ENCODE assay signal across 1 cellular context in the genomic region with DNA sequence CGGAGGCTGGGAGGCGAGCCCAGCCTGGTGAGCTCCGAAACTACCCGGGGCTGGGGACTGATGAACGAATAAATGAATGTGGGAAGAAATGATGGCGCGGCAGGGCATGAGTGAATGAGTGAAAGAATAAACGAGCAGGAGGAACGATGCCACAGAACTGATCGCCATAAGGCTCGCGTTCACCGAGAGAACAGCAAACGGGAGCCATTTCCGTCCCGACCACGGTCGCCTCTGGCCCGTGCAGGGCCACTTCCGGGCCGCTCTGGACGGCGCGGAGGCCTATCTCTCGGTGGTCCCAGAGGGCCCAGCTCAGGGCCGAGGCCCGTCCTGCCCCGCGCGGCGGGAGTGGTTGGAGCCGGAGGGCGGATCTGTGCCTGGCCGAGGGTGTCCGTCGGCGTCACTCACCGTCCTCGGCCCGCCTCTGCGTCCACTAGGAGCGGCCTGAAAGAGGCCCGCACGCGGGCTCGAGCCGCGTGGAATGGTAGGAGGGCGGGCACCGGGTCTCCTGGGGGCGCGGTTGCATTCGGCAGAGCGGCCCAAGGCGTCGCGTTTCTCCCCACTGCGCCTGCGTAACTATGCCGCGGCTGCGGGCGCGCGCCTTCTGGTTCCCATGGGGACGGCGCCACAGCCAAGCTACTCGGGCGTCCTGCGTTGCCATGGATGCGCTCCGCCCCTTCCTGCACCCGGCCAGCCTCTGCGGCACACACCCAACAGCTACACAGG.
A peak's percentile ranks its signal among the peaks of the same experiment; 100 is the strongest.
TF ChIP-seq lines count a peak whose summit lies in the region.

A gene (minus strand): TSS at position 480 of the 723 bp plus-strand sequence. CDS start 5,116 bp downstream, outside the sequence.

TF ChIP-seq in HepG2, 621 proteins besides CTCF, POLR2A, EP300 and RAD21 (continued from another document):
- TF ChIP-seq NONO (IDR thresholded peaks at IDR 0.05) (no peak), NONO (CRISPR knock-in tag; conservative IDR thresholded peaks at IDR 0.05) (peak; percentile 90), MTF1 (CRISPR knock-in tag; IDR thresholded peaks at IDR 0.05) (no peak; the same call in 1 of the 2 replicates), REPIN1 (CRISPR knock-in tag; IDR thresholded peaks at IDR 0.05; ENCODE audit: borderline replicate concordance, low read depth) (peak; percentile 32; the same call in 1 of the 2 replicates), ZNF629 (CRISPR knock-in tag; conservative IDR thresholded peaks at IDR 0.05) (no peak; the same call in 1 of the 2 replicates), HMG20B (CRISPR knock-in tag; conservative IDR thresholded peaks at IDR 0.05) (no peak), PHB2 (IDR thresholded peaks at IDR 0.05; ENCODE audit: partially characterized antibody) (no peak), SMC3 (IDR thresholded peaks at IDR 0.05; ENCODE audit: low read length) (no peak), ZNF549 (CRISPR knock-in tag; IDR thresholded peaks at IDR 0.05) (peak; percentile 45; the same call in 1 of the 2 replicates), TBP (CRISPR knock-in tag; IDR thresholded peaks at IDR 0.05) (no peak), ZBTB21 (CRISPR knock-in tag; IDR thresholded peaks at IDR 0.05) (no peak), PITX1 (CRISPR knock-in tag; IDR thresholded peaks at IDR 0.05) (no peak), ZNF430 (CRISPR knock-in tag; IDR thresholded peaks at IDR 0.05) (peak; percentile 83), ATF7-NPFF (CRISPR knock-in tag; IDR thresholded peaks at IDR 0.05; ENCODE audit: low read depth) (peak; percentile 79; the same call in 1 of the 2 replicates), HNF4G (IDR thresholded peaks at IDR 0.05; ENCODE audit: borderline replicate concordance, low read depth, low read length) (peak; percentile 30; the same call in 1 of the 2 replicates), HNF4G (CRISPR knock-in tag; IDR thresholded peaks at IDR 0.05; ENCODE audit: borderline replicate concordance, low read depth) (no peak), HNRNPL (IDR thresholded peaks at IDR 0.05; ENCODE audit: low read depth, low read length) (no peak)
- TF ChIP-seq, protein P1, sequence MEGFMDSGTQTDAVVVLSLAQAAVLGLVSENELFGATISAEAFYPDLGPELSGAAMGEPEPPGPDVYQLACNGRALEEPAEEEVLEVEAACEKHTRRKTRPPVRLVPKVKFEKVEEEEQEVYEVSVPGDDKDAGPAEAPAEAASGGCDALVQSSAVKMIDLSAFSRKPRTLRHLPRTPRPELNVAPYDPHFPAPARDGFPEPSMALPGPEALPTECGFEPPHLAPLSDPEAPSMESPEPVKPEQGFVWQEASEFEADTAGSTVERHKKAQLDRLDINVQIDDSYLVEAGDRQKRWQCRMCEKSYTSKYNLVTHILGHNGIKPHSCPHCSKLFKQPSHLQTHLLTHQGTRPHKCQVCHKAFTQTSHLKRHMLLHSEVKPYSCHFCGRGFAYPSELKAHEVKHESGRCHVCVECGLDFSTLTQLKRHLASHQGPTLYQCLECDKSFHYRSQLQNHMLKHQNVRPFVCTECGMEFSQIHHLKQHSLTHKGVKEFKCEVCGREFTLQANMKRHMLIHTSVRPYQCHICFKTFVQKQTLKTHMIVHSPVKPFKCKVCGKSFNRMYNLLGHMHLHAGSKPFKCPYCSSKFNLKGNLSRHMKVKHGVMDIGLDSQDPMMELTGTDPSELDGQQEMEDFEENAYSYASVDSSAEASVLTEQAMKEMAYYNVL (CRISPR knock-in tag; IDR thresholded peaks at IDR 0.05; ENCODE audit: borderline replicate concordance), result no peak
- TF ChIP-seq, protein P2, sequence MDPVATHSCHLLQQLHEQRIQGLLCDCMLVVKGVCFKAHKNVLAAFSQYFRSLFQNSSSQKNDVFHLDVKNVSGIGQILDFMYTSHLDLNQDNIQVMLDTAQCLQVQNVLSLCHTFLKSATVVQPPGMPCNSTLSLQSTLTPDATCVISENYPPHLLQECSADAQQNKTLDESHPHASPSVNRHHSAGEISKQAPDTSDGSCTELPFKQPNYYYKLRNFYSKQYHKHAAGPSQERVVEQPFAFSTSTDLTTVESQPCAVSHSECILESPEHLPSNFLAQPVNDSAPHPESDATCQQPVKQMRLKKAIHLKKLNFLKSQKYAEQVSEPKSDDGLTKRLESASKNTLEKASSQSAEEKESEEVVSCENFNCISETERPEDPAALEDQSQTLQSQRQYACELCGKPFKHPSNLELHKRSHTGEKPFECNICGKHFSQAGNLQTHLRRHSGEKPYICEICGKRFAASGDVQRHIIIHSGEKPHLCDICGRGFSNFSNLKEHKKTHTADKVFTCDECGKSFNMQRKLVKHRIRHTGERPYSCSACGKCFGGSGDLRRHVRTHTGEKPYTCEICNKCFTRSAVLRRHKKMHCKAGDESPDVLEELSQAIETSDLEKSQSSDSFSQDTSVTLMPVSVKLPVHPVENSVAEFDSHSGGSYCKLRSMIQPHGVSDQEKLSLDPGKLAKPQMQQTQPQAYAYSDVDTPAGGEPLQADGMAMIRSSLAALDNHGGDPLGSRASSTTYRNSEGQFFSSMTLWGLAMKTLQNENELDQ (CRISPR knock-in tag; IDR thresholded peaks at IDR 0.05; ENCODE audit: borderline replicate concordance), result no peak
- TF ChIP-seq, protein P3, sequence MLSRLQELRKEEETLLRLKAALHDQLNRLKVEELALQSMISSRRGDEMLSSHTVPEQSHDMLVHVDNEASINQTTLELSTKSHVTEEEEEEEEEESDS (CRISPR knock-in tag; IDR thresholded peaks at IDR 0.05; ENCODE audit: borderline replicate concordance), result no peak
